ENCODE assay signal across 9 cellular contexts in the genomic region with DNA sequence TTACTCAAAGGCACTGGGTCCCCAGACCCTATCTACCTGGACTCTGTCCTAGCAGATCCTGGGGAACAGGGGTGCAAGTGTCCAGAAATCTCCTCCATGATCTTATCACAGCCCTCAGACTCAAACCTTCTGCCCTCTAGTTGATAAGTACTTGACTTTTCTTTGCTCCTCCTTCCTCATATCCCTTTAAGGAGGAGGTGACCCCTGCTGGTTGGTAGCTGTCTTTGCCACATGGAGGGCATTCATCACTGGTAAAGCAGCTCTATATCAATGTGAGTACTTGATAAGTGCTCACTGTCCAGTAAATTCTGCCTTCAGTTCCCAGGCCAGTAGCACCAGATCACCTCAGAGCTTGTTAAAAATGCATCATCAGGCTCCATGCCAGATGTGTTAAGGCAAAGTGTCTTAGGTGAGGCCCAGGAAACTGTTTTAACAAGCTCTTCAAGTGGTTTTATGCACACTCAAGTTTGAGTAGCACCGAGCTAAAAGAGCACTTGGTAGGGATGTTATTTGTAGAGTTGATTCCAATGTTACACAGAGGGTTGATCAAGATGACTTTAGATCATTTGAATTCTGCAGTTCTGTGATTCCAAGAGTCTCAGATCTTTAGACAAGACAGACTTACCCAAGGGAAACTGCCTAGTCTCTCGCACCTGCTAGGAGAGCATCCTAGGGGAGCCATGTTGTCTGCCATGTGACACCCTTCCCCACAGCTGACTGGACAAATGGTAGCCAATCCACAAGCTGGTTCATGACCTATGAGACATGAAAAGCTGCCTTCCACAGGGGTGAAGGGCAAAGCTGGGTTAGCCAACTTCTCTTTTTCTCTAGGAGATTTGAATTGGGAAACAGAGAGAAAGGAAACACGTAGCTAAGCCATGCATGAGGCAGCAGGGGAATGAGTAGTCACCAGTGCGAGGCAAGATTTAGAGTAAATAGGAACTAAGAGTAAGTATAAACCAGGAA. TPM values are rescaled to one million over a fixed set of nuclear protein-coding genes. Genes with fewer than 3 reads are reported as not detected.
DNase-seq lines count a peak whose midpoint lies in the region; ATAC-seq and TF ChIP-seq lines count a peak whose summit lies in the region.
"Had no signal": no experiment of that assay in that cellular context is flagged by ENCODE, and none has a peak within 500 bp of the region (broad histone marks: within the 10 kb centered on the region; RNA-seq: fewer than 3 reads in every experiment).

No MANE protein-coding gene starts in this region.

- H3K36me3 Mint-ChIP-seq in activated naive CD8-positive, alpha-beta T cell treated with anti-CD3 and anti-CD28 coated beads for 36 hours, result no peaks in the 10 kb centered on the region

- no peaks in the 10 kb centered on the region for H3K36me3 ChIP-seq in PC-3 (ENCODE audit: low read depth, low read length)
- no peaks in the 10 kb centered on the region for H3K36me3 ChIP-seq in smooth muscle cell (ENCODE audit: low read depth)

- peaks cover 14% of the 10 kb centered on the region for H3K4me1 Mint-ChIP-seq in activated naive CD8-positive, alpha-beta T cell treated with anti-CD3 and anti-CD28 coated beads for 36 hours

- H3K27me3 ChIP-seq in PC-3 (ENCODE audit: low read length), result peaks cover 40% of the 10 kb centered on the region
- peaks cover 1% of the 10 kb centered on the region for H3K27me3 ChIP-seq in smooth muscle cell (ENCODE audit: low read depth)

- H3K4me3 Mint-ChIP-seq in activated naive CD8-positive, alpha-beta T cell treated with anti-CD3 and anti-CD28 coated beads for 36 hours, result peak overlapping the region; percentile 37

- H3K27ac Mint-ChIP-seq in activated naive CD8-positive, alpha-beta T cell treated with anti-CD3 and anti-CD28 coated beads for 36 hours, result no peak overlapping the region

- TF ChIP-seq CTCF in GM10266 (IDR thresholded peaks at IDR 0.05; ENCODE audit: control insufficient read depth, insufficient read depth, low read depth, missing control alignments) (peak; percentile 67), PC-3 (conservative IDR thresholded peaks at IDR 0.05; ENCODE audit: low read depth, low read length) (peak; percentile 71), smooth muscle cell (IDR thresholded peaks at IDR 0.05; ENCODE audit: borderline replicate concordance, insufficient read depth, poor library complexity, severe bottlenecking) (peak; percentile 50)

- H3K27ac ChIP-seq in PC-3 (ENCODE audit: low read length), result no peak overlapping the region
- H3K27ac ChIP-seq in smooth muscle cell (ENCODE audit: low read depth), result no peak overlapping the region

- CTCF ChIA-PET in PC-3 (lab: Charles Lee), result no interaction called here

- H3K79me2 ChIP-seq in PC-3 (ENCODE audit: low read length) (no peaks in the 10 kb centered on the region), smooth muscle cell (ENCODE audit: low read depth) (no peaks in the 10 kb centered on the region)

- H3K4me1 ChIP-seq in PC-3 (ENCODE audit: insufficient read depth, low read length) (no peaks in the 10 kb centered on the region), smooth muscle cell (ENCODE audit: low read depth) (no peaks in the 10 kb centered on the region)

- no peak overlapping the region for H3K4me2 ChIP-seq in PC-3 (ENCODE audit: low read length)
- no peak overlapping the region for H3K4me2 ChIP-seq in smooth muscle cell

- H3K9me2 ChIP-seq in PC-3 (replicated peaks; ENCODE audit: low read length), result no peaks in the 10 kb centered on the region

- DNase-seq in A172 (ENCODE audit: low spot score), result peak; percentile 36
- peak; percentile 63 for DNase-seq in GM10266 (ENCODE audit: extremely low spot score)
- peak; percentile 82 for DNase-seq in Jurkat, Clone E6-1 (ENCODE audit: low read depth, low spot score)
- peak; percentile 62 for DNase-seq in PC-3
- DNase-seq in activated naive CD8-positive, alpha-beta T cell treated with anti-CD3 and anti-CD28 coated beads for 36 hours, result peak; percentile 40
- DNase-seq in left cardiac atrium, result no peak
- no peak for DNase-seq in smooth muscle cell (lab: John Stamatoyannopoulos, UW; ENCODE audit: unreplicated experiment)

- H3F3A ChIP-seq in PC-3 (ENCODE audit: low read length, unreplicated experiment) (no peaks in the 10 kb centered on the region), smooth muscle cell (ENCODE audit: low read depth) (no peaks in the 10 kb centered on the region)

- H3K27me3 Mint-ChIP-seq in activated naive CD8-positive, alpha-beta T cell treated with anti-CD3 and anti-CD28 coated beads for 36 hours, result no peaks in the 10 kb centered on the region

- H3K9me3 Mint-ChIP-seq in activated naive CD8-positive, alpha-beta T cell treated with anti-CD3 and anti-CD28 coated beads for 36 hours, result no peaks in the 10 kb centered on the region

- no peak overlapping the region for H3K9ac ChIP-seq in PC-3 (ENCODE audit: low read length)
- no peak overlapping the region for H3K9ac ChIP-seq in smooth muscle cell (ENCODE audit: low read depth)

- no TSS peak for BruUV-seq in PC-3 (replicated peaks; lab: Mats Ljungman, UMichigan)

- ATAC-seq in PC-3 (peak; percentile 98), left cardiac atrium (peak; percentile 53 to 73), GM19324 (IDR thresholded peaks at IDR 0.05; ENCODE audit: low FRiP score, unreplicated experiment) (no peak)

- no peaks in the 10 kb centered on the region for H3K9me3 ChIP-seq in PC-3 (ENCODE audit: low read length)
- H3K9me3 ChIP-seq in smooth muscle cell (replicated peaks; ENCODE audit: low read depth), result no peaks in the 10 kb centered on the region

- intact Hi-C loops in PC-3 (cut with micrococcal nuclease), result loop anchor here (2.0 kb wide), 2 partner anchors 90 to 136 kb away; no protein-coding TSS in a partner anchor
- intact Hi-C loops in left cardiac atrium (cut with DNase I), result no loop called here

- H2AFZ ChIP-seq in PC-3 (ENCODE audit: low read length) (no peak overlapping the region), smooth muscle cell (ENCODE audit: low read depth) (no peak overlapping the region)

- WGBS in smooth muscle cell (ENCODE audit: low lambda C conversion rate), result 81% methylated on average over 4 of the region's 4 CpGs

- no peak overlapping the region for H3K4me3 ChIP-seq in Jurkat, Clone E6-1 (ENCODE audit: low read length)
- H3K4me3 ChIP-seq in PC-3 (ENCODE audit: low read length) (no peak overlapping the region), smooth muscle cell (no peak overlapping the region)

- H4K20me1 ChIP-seq in PC-3 (ENCODE audit: low read length) (no peaks in the 10 kb centered on the region), smooth muscle cell (ENCODE audit: low read depth) (no peaks in the 10 kb centered on the region)

- POLR2A ChIA-PET in PC-3 (lab: Charles Lee; ENCODE audit: unreplicated experiment), result no interaction called here

RNA-seq across cellular contexts. Expression of a gene that starts 18.6 kb away (rescaled TPM):
- total RNA-seq in A172 (2014; rRNA removed; shearing (Covaris generic)), result not detected in 2 replicates
- 1.1 TPM for polyA plus RNA-seq in Jurkat, Clone E6-1 (2012; ENCODE audit: insufficient read depth, insufficient read length)
- total RNA-seq in PC-3 (2014; rRNA removed) (not detected in 2 replicates), left cardiac atrium (under 1 TPM; 0.13 to 0.15 TPM), smooth muscle cell (not detected in 2 replicates)
- 1 to 10 TPM; 8.9 TPM for total RNA-seq in activated naive CD8-positive, alpha-beta T cell treated with anti-CD3 and anti-CD28 coated beads for 36 hours
- polyA plus RNA-seq in smooth muscle cell, result not detected in 2 replicates

RNA-seq across cellular contexts. Expression of a gene that starts 19.4 kb away (rescaled TPM):
- total RNA-seq in A172 (2014; rRNA removed; shearing (Covaris generic)), result not detected in 2 replicates
- not detected for polyA plus RNA-seq in Jurkat, Clone E6-1 (2012; ENCODE audit: insufficient read depth, insufficient read length)
- total RNA-seq in PC-3 (2014; rRNA removed) (not detected in 2 replicates), left cardiac atrium (1 to 10 TPM; 1.1 to 3.1 TPM), smooth muscle cell (not detected in 2 replicates)
- not detected for total RNA-seq in activated naive CD8-positive, alpha-beta T cell treated with anti-CD3 and anti-CD28 coated beads for 36 hours
- polyA plus RNA-seq in smooth muscle cell, result 0.24 TPM in 1 of 2 replicates, not detected in the other

RNA-seq across cellular contexts. Expression of a gene that starts 28.2 kb away (rescaled TPM):
- total RNA-seq in A172 (2014; rRNA removed; shearing (Covaris generic)), result not detected in 2 replicates
- polyA plus RNA-seq in Jurkat, Clone E6-1 (2012; ENCODE audit: insufficient read depth, insufficient read length), result not detected
- total RNA-seq in PC-3 (2014; rRNA removed) (not detected in 2 replicates), left cardiac atrium (not detected), smooth muscle cell (not detected in 2 replicates)
- total RNA-seq in activated naive CD8-positive, alpha-beta T cell treated with anti-CD3 and anti-CD28 coated beads for 36 hours, result not detected
- not detected in 2 replicates for polyA plus RNA-seq in smooth muscle cell
- total RNA-seq: lower leg skin had no signal

RNA-seq across cellular contexts. Expression of a gene that starts 45.8 kb away (rescaled TPM):
- total RNA-seq in A172 (2014; rRNA removed; shearing (Covaris generic)), result not detected in 2 replicates
- not detected for polyA plus RNA-seq in Jurkat, Clone E6-1 (2012; ENCODE audit: insufficient read depth, insufficient read length)
- total RNA-seq in PC-3 (2014; rRNA removed), result not detected in 2 replicates
- total RNA-seq in activated naive CD8-positive, alpha-beta T cell treated with anti-CD3 and anti-CD28 coated beads for 36 hours, result not detected
- total RNA-seq in left cardiac atrium, result not detected
- not detected in 2 replicates for total RNA-seq in smooth muscle cell
- not detected in 2 replicates for polyA plus RNA-seq in smooth muscle cell
- total RNA-seq: lower leg skin had no signal

Comparison
In these comparisons a context has a peak if more than half of its experiments do, and no peak if none do; other contexts are left out.
1. DNase-seq: peak in A172 (single experiment), GM10266 (single experiment), Jurkat, Clone E6-1 (single experiment), PC-3 (single experiment) and activated naive CD8-positive, alpha-beta T cell treated with anti-CD3 and anti-CD28 coated beads for 36 hours (single experiment); none in left cardiac atrium (single experiment) and smooth muscle cell (single experiment).
2. Peak in every context shown above with its lines, with median percentiles within 50 percentile points of each other: CTCF ChIP-seq.